Comparison of ENCODE assay signal across 12 cellular contexts in genomic region chr19:6220385-6221191, GRCh38. TPM values are rescaled to one million over a fixed set of nuclear protein-coding genes. Genes with fewer than 3 reads are reported as not detected.
DNase-seq lines count a peak whose midpoint lies in the region; ATAC-seq and TF ChIP-seq lines count a peak whose summit lies in the region.
"Had no signal": no experiment of that assay in that cellular context is flagged by ENCODE, and none has a peak within 500 bp of the region (broad histone marks: within the 10 kb centered on the region; RNA-seq: fewer than 3 reads in every experiment).

No MANE protein-coding gene starts in this region.

- H3K9me3 Mint-ChIP-seq in HFFc6 (no peaks in the 10 kb centered on the region), neural progenitor cell (no peaks in the 10 kb centered on the region)
- H3K9me3 Mint-ChIP-seq: H9 had no signal

- intact Hi-C loops in tibial artery (cut with DNase I; ENCODE audit: low total_unique reads) = no loop called here

- no peak overlapping the region for H3K4me2 ChIP-seq in neural progenitor cell

- no peaks in the 10 kb centered on the region for H3K79me2 ChIP-seq in neural progenitor cell (ENCODE audit: low read depth)

- ATAC-seq in SK-N-SH treated with all-trans-retinoic acid at 6 μM for 48 hours = no peak
- ATAC-seq: T-helper 17 cell had no signal

- TF ChIP-seq RAD21 in liver (IDR thresholded peaks at IDR 0.05) = no peak

- H3K9ac ChIP-seq in liver (ENCODE audit: low read depth in 1 of 2, low read length in 2 of 2) (no peak overlapping the region), neural progenitor cell (no peak overlapping the region)

- H3K27ac Mint-ChIP-seq in HFFc6 = peak overlapping the region; percentile 29; the same call in 1 of the 2 replicates
- H3K27ac Mint-ChIP-seq in neural progenitor cell = no peak overlapping the region
- H3K27ac Mint-ChIP-seq: H9, T-helper 17 cell had no signal

- peaks cover 6% of the 10 kb centered on the region for H4K20me1 ChIP-seq in neural progenitor cell (ENCODE audit: low read depth)

- H3K4me3 ChIP-seq in epithelial cell of esophagus (ENCODE audit: low read length) = no peak overlapping the region
- no peak overlapping the region for H3K4me3 ChIP-seq in liver (ENCODE audit: low read depth in 1 of 3, low read length in 3 of 3)
- no peak overlapping the region for H3K4me3 ChIP-seq in tibial artery
- H3K4me3 ChIP-seq in neural progenitor cell = no peak overlapping the region

- no peaks in the 10 kb centered on the region; the same call in 1 of the 2 replicates for H3K4me1 Mint-ChIP-seq in HFFc6 (ENCODE audit: low read depth)
- peaks cover 13% of the 10 kb centered on the region for H3K4me1 Mint-ChIP-seq in neural progenitor cell

- H3F3A ChIP-seq in neural progenitor cell (ENCODE audit: low read depth) = no peaks in the 10 kb centered on the region

- H3K4me3 Mint-ChIP-seq in HFFc6 (no peak overlapping the region), neural progenitor cell (no peak overlapping the region)
- H3K4me3 Mint-ChIP-seq: H9, T-helper 17 cell had no signal

- peak; percentile 69 for DNase-seq in HFFc6
- DNase-seq in epithelial cell of esophagus (ENCODE audit: low read depth) = peak; percentile 33
- DNase-seq in tibial artery = peak; percentile 77 to 86
- DNase-seq in NCI-H187 (lab: John Stamatoyannopoulos, UW) = no peak
- DNase-seq in neural progenitor cell (ENCODE audit: low spot score) = no peak
- no peak for DNase-seq in NCI-H526 (lab: John Stamatoyannopoulos, UW)
- DNase-seq: Caco-2, H9, NCI-H2029, T-helper 17 cell had no signal

- no peaks in the 10 kb centered on the region for H3K36me3 Mint-ChIP-seq in HFFc6 (ENCODE audit: low read depth)
- peaks cover 2% of the 10 kb centered on the region for H3K36me3 Mint-ChIP-seq in neural progenitor cell

- H2AFZ ChIP-seq in neural progenitor cell (replicated peaks) = no peak overlapping the region

- H3K36me3 ChIP-seq in liver (ENCODE audit: control insufficient read depth in 4 of 4, insufficient read depth in 3 of 4, low read depth in 1 of 4, low read length in 3 of 4) (peaks cover 6 to 52% (median 10%) of the 10 kb centered on the region in 4 donors), tibial artery (peaks cover 0 to 86% (median 36%) of the 10 kb centered on the region in 3 donors), neural progenitor cell (no peaks in the 10 kb centered on the region)

- H3K9me3 ChIP-seq in liver (ENCODE audit: control insufficient read depth in 4 of 4, low read length in 3 of 4) (no peaks in the 10 kb centered on the region), tibial artery (no peaks in the 10 kb centered on the region), neural progenitor cell (ENCODE audit: low read depth) (no peaks in the 10 kb centered on the region)
- H3K9me3 ChIP-seq: Caco-2 had no signal

- 65% methylated on average over 28 of the region's 28 CpGs for WGBS in liver

- H3K27ac ChIP-seq in liver (ENCODE audit: low read depth in 1 of 2, low read length in 2 of 2) (peak overlapping the region; percentile 47 to 69), tibial artery (peak overlapping the region in 1 of 2 donors; percentile 20), neural progenitor cell (no peak overlapping the region)

- H3K27me3 Mint-ChIP-seq in HFFc6 (ENCODE audit: insufficient read depth) (peaks cover 3% of the 10 kb centered on the region), neural progenitor cell (ENCODE audit: insufficient read depth, low read depth) (peaks cover 3% of the 10 kb centered on the region)
- H3K27me3 Mint-ChIP-seq: T-helper 17 cell had no signal

- no peaks in the 10 kb centered on the region for H3K27me3 ChIP-seq in liver (ENCODE audit: control insufficient read depth in 4 of 4, insufficient read depth in 4 of 4, low read length in 3 of 4)
- no peaks in the 10 kb centered on the region for H3K27me3 ChIP-seq in tibial artery
- H3K27me3 ChIP-seq in neural progenitor cell = no peaks in the 10 kb centered on the region

- no peak for TF ChIP-seq CTCF in HFFc6 (IDR thresholded peaks at IDR 0.05)
- no peak for TF ChIP-seq CTCF in epithelial cell of esophagus (IDR thresholded peaks at IDR 0.05; ENCODE audit: insufficient read depth, low read depth, low read length, missing control alignments)
- no peak for TF ChIP-seq CTCF in liver (IDR thresholded peaks at IDR 0.05; ENCODE audit: low read depth, low read length, missing input control)
- no peak for TF ChIP-seq CTCF in tibial artery (IDR thresholded peaks at IDR 0.05)
- TF ChIP-seq CTCF in neural progenitor cell (IDR thresholded peaks at IDR 0.05) = no peak

- H3K4me1 ChIP-seq in liver (ENCODE audit: control insufficient read depth in 4 of 4, insufficient read depth in 4 of 4, low read length in 3 of 4) = peaks cover 6 to 30% (median 22%) of the 10 kb centered on the region in 4 donors
- H3K4me1 ChIP-seq in tibial artery = peaks cover 4 to 31% (median 14%) of the 10 kb centered on the region in 4 donors
- peaks cover 19% of the 10 kb centered on the region for H3K4me1 ChIP-seq in neural progenitor cell
- H3K4me1 ChIP-seq: Caco-2 had no signal

TF ChIP-seq in liver, 16 proteins besides CTCF, POLR2A, EP300 and RAD21:
- no peak for TF ChIP-seq ATF3 (IDR thresholded peaks at IDR 0.05)
- TF ChIP-seq RXRA (IDR thresholded peaks at IDR 0.05) = no peak
- no peak for TF ChIP-seq GABPA (IDR thresholded peaks at IDR 0.05 in 1 of 2, conservative IDR thresholded peaks at IDR 0.05 in 1 of 2)

TF ChIP-seq in SK-N-SH treated with all-trans-retinoic acid at 6 μM for 48 hours, 23 proteins besides CTCF, POLR2A, EP300 and RAD21:
- TF ChIP-seq TCF4 (CRISPR knock-in tag; IDR thresholded peaks at IDR 0.05; ENCODE audit: borderline replicate concordance) = no peak
- no peak for TF ChIP-seq TSHZ2 (CRISPR knock-in tag; IDR thresholded peaks at IDR 0.05)
TF ChIP-seq in SK-N-SH treated with all-trans-retinoic acid at 6 μM for 48 hours: peak in this region for 0.

RNA-seq across cellular contexts. Expression of gene MLLT1, which starts 59.2 kb away (rescaled TPM):
- total RNA-seq in HFFc6 (2021; fragmentation: NEBNext Ultra II Directional; extraction: Animal tissue kit (Norgen Biotek cat#: 25700)) = 10 to 100 TPM; 54.6 to 69.4 (median 59.5) TPM
- total RNA-seq in liver (1 to 10 TPM; 2.1 to 6.9 TPM), neural progenitor cell (ENCODE audit: low replicate concordance) (5.6 and 21.0 TPM in 2 replicates)
- polyA plus RNA-seq in liver = 10 to 100 TPM in 1 of 2 donors, 1 to 10 TPM in 1; 7.7 to 15.6 TPM

Comparison
In these comparisons a context has a peak if more than half of its experiments do, and no peak if none do; other contexts are left out.
1. DNase-seq: peak in HFFc6 (single experiment), epithelial cell of esophagus (single experiment) and tibial artery (2 of 2); none in NCI-H187 (0 of 2), neural progenitor cell (single experiment) and NCI-H526 (0 of 2).